22 cellular contexts compared by ENCODE assay signal in the genomic region with DNA sequence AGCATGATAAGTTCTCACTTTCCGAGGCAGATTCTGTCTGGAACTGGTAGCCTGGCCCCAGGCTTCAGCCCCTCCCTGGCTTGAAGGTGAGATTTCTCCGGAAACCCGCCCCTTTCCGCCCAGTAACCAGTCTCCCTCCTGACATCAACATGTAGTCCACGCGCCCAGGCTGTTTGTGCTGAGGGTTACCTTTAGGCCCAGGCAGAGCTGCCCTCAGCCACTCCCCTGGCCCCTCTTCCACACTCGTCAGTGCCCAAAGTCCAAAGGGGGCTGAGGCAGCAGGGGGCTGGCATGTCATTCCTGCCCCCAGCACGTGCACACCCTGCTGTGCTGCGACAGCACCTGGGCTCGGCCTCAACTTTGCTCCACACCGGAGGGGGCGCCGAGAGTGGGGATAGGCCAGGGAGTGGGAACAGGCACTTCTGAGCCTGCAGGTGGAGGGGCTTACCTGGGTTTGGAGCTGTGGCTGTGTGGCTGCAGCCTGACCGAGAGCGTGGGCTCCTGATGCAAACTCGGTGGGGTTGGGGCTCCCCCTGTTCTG.
DNase-seq lines count a peak whose midpoint lies in the region; ATAC-seq and TF ChIP-seq lines count a peak whose summit lies in the region.
"Had no signal": no experiment of that assay in that cellular context is flagged by ENCODE, and none has a peak within 500 bp of the region (broad histone marks: within the 10 kb centered on the region; RNA-seq: fewer than 3 reads in every experiment).

No MANE protein-coding gene starts in this region.

- ATAC-seq in RWPE2 (ENCODE audit: low read depth) = no peak
- ATAC-seq in upper lobe of right lung = peak; percentile 32
- ATAC-seq in naive thymus-derived CD8-positive, alpha-beta T cell = no peak
- ATAC-seq in gastroesophageal sphincter = no peak
- ATAC-seq: SK-N-SH treated with all-trans-retinoic acid at 6 μM for 48 hours had no signal

- H3K27me3 ChIP-seq in RWPE2 (ENCODE audit: insufficient read depth, poor library complexity, severe bottlenecking) = no peaks in the 10 kb centered on the region
- H3K27me3 ChIP-seq in mesendoderm (ENCODE audit: insufficient read depth, low read length, poor library complexity) = no peaks in the 10 kb centered on the region
- no peaks in the 10 kb centered on the region for H3K27me3 ChIP-seq in upper lobe of right lung
- no peaks in the 10 kb centered on the region for H3K27me3 ChIP-seq in gastroesophageal sphincter

- POLR2A ChIA-PET in naive thymus-derived CD8-positive, alpha-beta T cell (lab: Charles Lee) = no interaction called here

- no peaks in the 10 kb centered on the region for H3K79me2 ChIP-seq in mesendoderm (ENCODE audit: control insufficient read depth, insufficient read depth, low read length)

- H3K4me3 ChIP-seq in RWPE2 (ENCODE audit: severe bottlenecking) (no peak overlapping the region), mesendoderm (ENCODE audit: low read length) (no peak overlapping the region), upper lobe of right lung (no peak overlapping the region), gastroesophageal sphincter (no peak overlapping the region)

- H2BK120ac ChIP-seq in mesendoderm (ENCODE audit: low read depth, low read length) = no peak overlapping the region

- H2AK5ac ChIP-seq in mesendoderm (ENCODE audit: low read length) = no peak overlapping the region

- WGBS in mesendoderm (ENCODE audit: extremely low coverage, insufficient coverage, low lambda C conversion rate) = no CpG with 5 or more reads among the region's 16 CpGs
- 84 to 100% methylated on average over 2 to 3 of the region's 16 CpGs for WGBS in gastroesophageal sphincter (ENCODE audit: low coverage in 1 of 2), 2 donors

- no peak overlapping the region for H4K5ac ChIP-seq in mesendoderm (ENCODE audit: low read length)

- H3K4me1 ChIP-seq in RWPE2 (ENCODE audit: insufficient read depth, poor library complexity, severe bottlenecking) = no peaks in the 10 kb centered on the region
- no peaks in the 10 kb centered on the region for H3K4me1 ChIP-seq in mesendoderm (ENCODE audit: control insufficient read depth, low read depth, low read length)
- no peaks in the 10 kb centered on the region for H3K4me1 ChIP-seq in upper lobe of right lung
- H3K4me1 ChIP-seq in gastroesophageal sphincter = no peaks in the 10 kb centered on the region

- no peak overlapping the region for H3K4me3 Mint-ChIP-seq in glutamatergic neuron (ENCODE audit: unreplicated experiment)
- H3K4me3 Mint-ChIP-seq in naive thymus-derived CD8-positive, alpha-beta T cell = no peak overlapping the region
- H3K4me3 Mint-ChIP-seq: HFFc6 had no signal

- H3K23ac ChIP-seq in mesendoderm (ENCODE audit: low read length) = no peak overlapping the region

- peaks cover 26% of the 10 kb centered on the region for H3K4me1 Mint-ChIP-seq in glutamatergic neuron (ENCODE audit: low read depth, unreplicated experiment)
- no peaks in the 10 kb centered on the region for H3K4me1 Mint-ChIP-seq in naive thymus-derived CD8-positive, alpha-beta T cell

- H3K4me2 ChIP-seq in mesendoderm (ENCODE audit: low read length) = no peak overlapping the region
- H3K4me2 ChIP-seq: KMS-11 had no signal

- TF ChIP-seq EP300 in gastroesophageal sphincter (IDR thresholded peaks at IDR 0.05) = no peak

- peaks cover 6% of the 10 kb centered on the region for H3K27me3 Mint-ChIP-seq in glutamatergic neuron (ENCODE audit: unreplicated experiment)
- H3K27me3 Mint-ChIP-seq in naive thymus-derived CD8-positive, alpha-beta T cell = peaks cover 0 to 7% (median 0%) of the 10 kb centered on the region in 5 donors

- H3K27ac Mint-ChIP-seq in glutamatergic neuron (ENCODE audit: unreplicated experiment) = peak overlapping the region; percentile 33
- no peak overlapping the region for H3K27ac Mint-ChIP-seq in naive thymus-derived CD8-positive, alpha-beta T cell
- H3K27ac Mint-ChIP-seq: HFFc6 had no signal

- no peak for TF ChIP-seq POLR2A in gastroesophageal sphincter (IDR thresholded peaks at IDR 0.05)

- intact Hi-C loops in upper lobe of right lung (cut with DNase I) = no loop called here

- no peak overlapping the region for H3K18ac ChIP-seq in mesendoderm (ENCODE audit: low read length)

- H3K79me1 ChIP-seq in mesendoderm (ENCODE audit: low read length) = peaks cover 5% of the 10 kb centered on the region

- H2BK5ac ChIP-seq in mesendoderm (ENCODE audit: low read length) = no peak overlapping the region

- H3K9ac ChIP-seq in mesendoderm (ENCODE audit: low read length) = no peak overlapping the region
- H3K9ac ChIP-seq: KMS-11 had no signal

- no peaks in the 10 kb centered on the region for H3K9me3 ChIP-seq in RWPE2 (ENCODE audit: severe bottlenecking)
- no peaks in the 10 kb centered on the region for H3K9me3 ChIP-seq in upper lobe of right lung
- H3K9me3 ChIP-seq in gastroesophageal sphincter = no peaks in the 10 kb centered on the region

- H4K8ac ChIP-seq in mesendoderm (ENCODE audit: low read depth, low read length) = no peak overlapping the region

- H3K4ac ChIP-seq in mesendoderm (ENCODE audit: low read depth, low read length) = no peak overlapping the region

- no peak overlapping the region for H2BK15ac ChIP-seq in mesendoderm (replicated peaks; ENCODE audit: low read depth)

- DNase-seq in RWPE2 (ENCODE audit: low spot score) (peak; percentile 44), glutamatergic neuron (no peak), mesendoderm (peak; percentile 37), upper lobe of right lung (no peak), HUDEP-2 (lab: John Stamatoyannopoulos, UW; ENCODE audit: unreplicated experiment in 76 of 76) (no peak)
- no peak for DNase-seq in naive thymus-derived CD8-positive, alpha-beta T cell
- DNase-seq: ACHN, DMS 273 treated with DMSO at 0.1 percent for 48 hours, GDM1, GOT3, HFFc6, MV-4-11, NCI-H1417 treated with DMSO at 0.1 percent for 48 hours, NCI-H187 treated with DMSO at 0.1 percent for 48 hours, NCI-H226, NCI-H524, NCI-H82, SIG-M5 had no signal

- H3K9me3 Mint-ChIP-seq in glutamatergic neuron (ENCODE audit: unreplicated experiment) = peaks cover 12% of the 10 kb centered on the region
- H3K9me3 Mint-ChIP-seq in naive thymus-derived CD8-positive, alpha-beta T cell = no peaks in the 10 kb centered on the region
- H3K9me3 Mint-ChIP-seq: HFFc6 had no signal

- peaks cover 12% of the 10 kb centered on the region for H3K36me3 Mint-ChIP-seq in glutamatergic neuron (ENCODE audit: unreplicated experiment)
- H3K36me3 Mint-ChIP-seq in naive thymus-derived CD8-positive, alpha-beta T cell = no peaks in the 10 kb centered on the region

- H3K27ac ChIP-seq in RWPE2 (ENCODE audit: poor library complexity, severe bottlenecking) (no peak overlapping the region), mesendoderm (ENCODE audit: low read depth, low read length) (no peak overlapping the region), upper lobe of right lung (no peak overlapping the region), gastroesophageal sphincter (no peak overlapping the region)
- H3K27ac ChIP-seq: C4-2B, KMS-11 had no signal

- no peak for TF ChIP-seq CTCF in RWPE2 (IDR thresholded peaks at IDR 0.05; ENCODE audit: poor library complexity, severe bottlenecking)
- TF ChIP-seq CTCF in glutamatergic neuron (IDR thresholded peaks at IDR 0.05; ENCODE audit: partially characterized antibody, unreplicated experiment) = no peak
- no peak for TF ChIP-seq CTCF in upper lobe of right lung (IDR thresholded peaks at IDR 0.05)
- TF ChIP-seq CTCF in gastroesophageal sphincter (IDR thresholded peaks at IDR 0.05) = no peak

- no peak overlapping the region for H3K56ac ChIP-seq in mesendoderm (ENCODE audit: low read length)

- no peaks in the 10 kb centered on the region for H3K36me3 ChIP-seq in RWPE2 (ENCODE audit: low read depth)
- H3K36me3 ChIP-seq in mesendoderm (ENCODE audit: control insufficient read depth, insufficient read depth, low read length) = no peaks in the 10 kb centered on the region
- no peaks in the 10 kb centered on the region for H3K36me3 ChIP-seq in upper lobe of right lung
- no peaks in the 10 kb centered on the region for H3K36me3 ChIP-seq in gastroesophageal sphincter

Comparison
In these comparisons a context has a peak if more than half of its experiments do, and no peak if none do; other contexts are left out.
1. DNase-seq: peak in RWPE2 (single experiment) and mesendoderm (single experiment); none in glutamatergic neuron (single experiment), upper lobe of right lung (single experiment), HUDEP-2 (0 of 76) and naive thymus-derived CD8-positive, alpha-beta T cell (0 of 10).